ENCODE assay signal across 7 cellular contexts in genomic region chr12:69154585-69155363, GRCh38.
DNase-seq lines count a peak whose midpoint lies in the region; TF ChIP-seq lines count a peak whose summit lies in the region.

No MANE protein-coding gene starts in this region.

- H3K36me3 ChIP-seq in endodermal cell (ENCODE audit: control insufficient read depth, insufficient read depth, low read length) = no peaks in the 10 kb centered on the region

- TF ChIP-seq CTCF in GM13977 (IDR thresholded peaks at IDR 0.05; ENCODE audit: extremely low read depth, insufficient read depth, missing control alignments) (peak; percentile 83), endodermal cell (conservative IDR thresholded peaks at IDR 0.05) (peak; percentile 97)

- H3K4me3 ChIP-seq in endodermal cell (ENCODE audit: low read length) = no peak overlapping the region

- DNase-seq in GM13977 (ENCODE audit: low spot score) (peak; percentile 69), HK-2 (ENCODE audit: unreplicated experiment) (peak; percentile 63), NOMO-1 (lab: John Stamatoyannopoulos, UW; ENCODE audit: unreplicated experiment in 2 of 2) (peak; percentile 41 to 71), endodermal cell (peak; percentile 92), myocyte (ENCODE audit: low read depth) (peak; percentile 60)
- peak; percentile 88 for DNase-seq in activated CD8-positive, alpha-beta memory T cell treated with anti-CD3 and anti-CD28 coated beads for 24 hours
- DNase-seq in stimulated activated CD8-positive, alpha-beta memory T cell treated with anti-CD3 and anti-CD28 coated beads, Interleukin-7, amount 100 ng/mL, for 48 hours (ENCODE audit: extremely low read depth in 1 of 2, low read depth in 1 of 2) = peak; percentile 19 to 54

- H3K4me1 Mint-ChIP-seq in endodermal cell = peaks cover 14% of the 10 kb centered on the region

- in situ Hi-C loops in GM13977 (cut with MboI; ENCODE audit: low pct_unique_long_range_greater_than_20kb, low sequenced_read_pairs, unreplicated experiment) = loop anchor here (10.0 kb wide), 1 partner anchor 100 kb away; no protein-coding TSS in a partner anchor

- no peak overlapping the region for H3K9ac ChIP-seq in endodermal cell (ENCODE audit: extremely low read depth, low read length, poor library complexity, severe bottlenecking)

- no peak overlapping the region for H3K27ac Mint-ChIP-seq in endodermal cell

- no peaks in the 10 kb centered on the region for H3K27me3 Mint-ChIP-seq in endodermal cell (ENCODE audit: insufficient read depth)

- H3K27ac ChIP-seq in endodermal cell (ENCODE audit: low read depth, low read length) = no peak overlapping the region

- WGBS in endodermal cell (ENCODE audit: insufficient coverage in 1 of 2, insufficient read length in 1 of 2), 2 experiments = 13 to 18% methylated on average over 4 to 7 of the region's 7 CpGs

- H3K27me3 ChIP-seq in endodermal cell (ENCODE audit: control insufficient read depth, insufficient read depth, low read length, poor library complexity, severe bottlenecking) = no peaks in the 10 kb centered on the region

- no peak overlapping the region for H3K4me3 Mint-ChIP-seq in endodermal cell

- no peaks in the 10 kb centered on the region for H3K9me3 Mint-ChIP-seq in endodermal cell

- no peaks in the 10 kb centered on the region for H3K9me3 ChIP-seq in endodermal cell (ENCODE audit: control insufficient read depth, low read length)

- H3K36me3 Mint-ChIP-seq in endodermal cell (ENCODE audit: low read depth) = no peaks in the 10 kb centered on the region

- H3K4me1 ChIP-seq in endodermal cell (ENCODE audit: control insufficient read depth, insufficient read depth, low read length) = no peaks in the 10 kb centered on the region

Comparison
In these comparisons a context has a peak if more than half of its experiments do, and no peak if none do; other contexts are left out.
1. DNase-seq: peak in every context shown above with its lines; median percentile 92 in endodermal cell; 88 in activated CD8-positive, alpha-beta memory T cell treated with anti-CD3 and anti-CD28 coated beads for 24 hours; 69 in GM13977; 63 in HK-2; 60 in myocyte; 56 in NOMO-1; 36 in stimulated activated CD8-positive, alpha-beta memory T cell treated with anti-CD3 and anti-CD28 coated beads, Interleukin-7, amount 100 ng/mL, for 48 hours.